ENCODE assay signal across 1 cellular context in the genomic region with DNA sequence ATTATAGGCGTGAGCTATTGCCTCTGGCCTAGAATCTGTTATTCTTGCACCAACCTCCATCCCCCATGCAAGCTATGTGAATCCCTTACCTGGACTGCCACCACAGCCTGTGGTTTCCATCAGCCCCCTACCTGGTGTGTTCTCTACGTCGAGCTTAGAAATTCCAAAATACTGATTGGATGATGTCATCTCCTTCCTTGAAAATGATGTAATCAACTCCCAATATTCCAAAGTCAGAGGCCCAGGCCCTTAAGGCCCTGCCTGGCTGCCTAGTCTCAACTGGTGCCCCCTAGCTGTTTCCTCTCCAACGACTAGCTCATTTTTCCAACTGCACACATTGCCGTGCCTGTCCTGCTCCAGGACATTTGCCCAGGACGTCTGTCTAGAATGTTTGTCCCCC.
TF ChIP-seq lines count a peak whose summit lies in the region.

No MANE protein-coding gene starts in this region.

TF ChIP-seq in HCT116, 20 proteins besides CTCF, POLR2A, EP300 and RAD21 (continued from another document):
- TF ChIP-seq TCF7L2 (IDR thresholded peaks at IDR 0.05; ENCODE audit: borderline replicate concordance, extremely low read depth, insufficient read depth, insufficient read length) (no peak), SRF (IDR thresholded peaks at IDR 0.05; ENCODE audit: low read depth) (no peak), ATF3 (IDR thresholded peaks at IDR 0.05) (peak; percentile 44), EZH2phosphoT487 (IDR thresholded peaks at IDR 0.05; ENCODE audit: borderline replicate concordance) (no peak), FOSL1 (IDR thresholded peaks at IDR 0.05; ENCODE audit: low read depth) (no peak), CBX3 (IDR thresholded peaks at IDR 0.05; ENCODE audit: low read depth) (no peak), ZNF274 (IDR thresholded peaks at IDR 0.05; ENCODE audit: low read depth, low read length) (no peak), EGR1 (IDR thresholded peaks at IDR 0.05; ENCODE audit: low read depth) (no peak)
- TF ChIP-seq, protein P1, sequence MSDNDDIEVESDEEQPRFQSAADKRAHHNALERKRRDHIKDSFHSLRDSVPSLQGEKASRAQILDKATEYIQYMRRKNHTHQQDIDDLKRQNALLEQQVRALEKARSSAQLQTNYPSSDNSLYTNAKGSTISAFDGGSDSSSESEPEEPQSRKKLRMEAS (IDR thresholded peaks at IDR 0.05) = no peak
